In the genomic region with DNA sequence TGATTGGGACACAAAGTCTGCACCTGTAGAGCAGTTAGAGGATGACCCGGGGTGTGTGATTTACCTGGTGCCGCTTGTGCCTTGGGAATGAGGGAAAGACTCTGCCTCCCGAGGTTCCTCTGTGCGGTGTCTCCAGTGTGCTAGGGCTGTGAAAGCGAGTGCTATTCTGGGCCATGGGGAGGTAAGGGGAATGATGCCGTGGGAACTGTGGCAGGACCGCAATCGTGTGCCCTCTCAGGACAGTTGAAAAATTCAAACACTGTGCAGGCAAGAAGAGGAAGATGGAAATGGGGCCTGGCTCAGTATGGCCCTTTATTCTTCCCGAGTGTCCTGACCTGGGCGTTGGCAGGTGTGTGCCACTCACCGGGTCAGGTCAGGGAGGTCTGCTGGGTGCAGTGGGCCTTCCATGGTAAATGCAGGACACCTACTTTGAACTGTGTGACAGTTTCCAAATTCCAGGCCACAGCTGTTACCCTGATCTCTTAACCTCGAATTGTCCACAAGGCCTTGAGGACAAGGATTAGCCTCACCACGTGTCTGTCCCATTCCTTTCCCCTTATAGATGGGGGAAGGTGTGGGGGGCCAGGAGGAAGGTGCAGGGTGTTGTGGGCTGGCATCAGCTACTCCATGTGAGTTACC, we compare ENCODE assay signal across 1 cellular context.
TF ChIP-seq lines count a peak whose summit lies in the region.

No MANE protein-coding gene starts in this region.

TF ChIP-seq in WTC11, 78 proteins besides CTCF, POLR2A, EP300 and RAD21 (continued from another document):
- TF ChIP-seq, protein P1, sequence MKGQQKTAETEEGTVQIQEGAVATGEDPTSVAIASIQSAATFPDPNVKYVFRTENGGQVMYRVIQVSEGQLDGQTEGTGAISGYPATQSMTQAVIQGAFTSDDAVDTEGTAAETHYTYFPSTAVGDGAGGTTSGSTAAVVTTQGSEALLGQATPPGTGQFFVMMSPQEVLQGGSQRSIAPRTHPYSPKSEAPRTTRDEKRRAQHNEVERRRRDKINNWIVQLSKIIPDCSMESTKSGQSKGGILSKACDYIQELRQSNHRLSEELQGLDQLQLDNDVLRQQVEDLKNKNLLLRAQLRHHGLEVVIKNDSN (CRISPR knock-in tag; IDR thresholded peaks at IDR 0.05), result no peak
- TF ChIP-seq, protein P2, sequence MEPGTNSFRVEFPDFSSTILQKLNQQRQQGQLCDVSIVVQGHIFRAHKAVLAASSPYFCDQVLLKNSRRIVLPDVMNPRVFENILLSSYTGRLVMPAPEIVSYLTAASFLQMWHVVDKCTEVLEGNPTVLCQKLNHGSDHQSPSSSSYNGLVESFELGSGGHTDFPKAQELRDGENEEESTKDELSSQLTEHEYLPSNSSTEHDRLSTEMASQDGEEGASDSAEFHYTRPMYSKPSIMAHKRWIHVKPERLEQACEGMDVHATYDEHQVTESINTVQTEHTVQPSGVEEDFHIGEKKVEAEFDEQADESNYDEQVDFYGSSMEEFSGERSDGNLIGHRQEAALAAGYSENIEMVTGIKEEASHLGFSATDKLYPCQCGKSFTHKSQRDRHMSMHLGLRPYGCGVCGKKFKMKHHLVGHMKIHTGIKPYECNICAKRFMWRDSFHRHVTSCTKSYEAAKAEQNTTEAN (CRISPR knock-in tag; IDR thresholded peaks at IDR 0.05), result no peak
- TF ChIP-seq TCF7 (CRISPR knock-in tag; IDR thresholded peaks at IDR 0.05; ENCODE audit: low read depth), result no peak
